Comparison of ENCODE assay signal across 11 cellular contexts in the genomic region with DNA sequence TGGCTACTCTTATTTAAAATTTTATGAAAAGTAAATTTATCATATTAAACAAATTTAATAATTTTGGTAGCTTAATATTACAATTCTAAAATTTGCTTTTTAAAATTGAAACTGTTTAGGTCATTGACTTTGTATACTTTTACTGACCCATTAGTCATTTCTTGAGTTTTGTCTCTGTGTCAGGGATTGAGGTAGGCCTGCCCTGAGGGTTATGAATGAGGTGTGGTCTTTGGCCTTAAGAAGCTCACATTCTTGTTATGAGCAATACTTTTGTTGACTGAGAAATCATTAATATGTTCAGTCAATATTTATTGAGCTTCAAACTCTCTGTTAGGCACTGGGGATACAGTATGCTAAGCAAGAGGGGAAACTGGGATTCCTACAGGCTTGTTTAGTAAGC. TPM values are rescaled to one million over a fixed set of nuclear protein-coding genes. Genes with fewer than 3 reads are reported as not detected.
DNase-seq lines count a peak whose midpoint lies in the region; ATAC-seq and TF ChIP-seq lines count a peak whose summit lies in the region.
"Had no signal": no experiment of that assay in that cellular context is flagged by ENCODE, and none has a peak within 500 bp of the region (broad histone marks: within the 10 kb centered on the region; RNA-seq: fewer than 3 reads in every experiment).

No MANE protein-coding gene starts in this region.

- no peaks in the 10 kb centered on the region for H3K36me3 ChIP-seq in Peyer's patch

- no peak overlapping the region for H3K4me3 Mint-ChIP-seq in activated T-cell treated with anti-CD3 and anti-CD28 coated beads, Interleukin-2, amount 50 U/mL, for 72 hours
- no peak overlapping the region for H3K4me3 Mint-ChIP-seq in stimulated activated memory B cell treated with anti-CD40 and anti-IgM and Interleukin-4, amounts not matched to agents 10 μg/mL and 1 μg/mL and 100 μg/mL, for 72 hours

- peaks cover 24% of the 10 kb centered on the region for H3K4me1 Mint-ChIP-seq in activated T-cell treated with anti-CD3 and anti-CD28 coated beads, Interleukin-2, amount 50 U/mL, for 72 hours (ENCODE audit: low read depth)
- H3K4me1 Mint-ChIP-seq in stimulated activated memory B cell treated with anti-CD40 and anti-IgM and Interleukin-4, amounts not matched to agents 10 μg/mL and 1 μg/mL and 100 μg/mL, for 72 hours = peaks cover 41% of the 10 kb centered on the region

- H3K36me3 Mint-ChIP-seq in activated T-cell treated with anti-CD3 and anti-CD28 coated beads, Interleukin-2, amount 50 U/mL, for 72 hours (ENCODE audit: insufficient read depth in 2 of 2) = no peaks in the 10 kb centered on the region
- peaks cover 5% of the 10 kb centered on the region for H3K36me3 Mint-ChIP-seq in stimulated activated memory B cell treated with anti-CD40 and anti-IgM and Interleukin-4, amounts not matched to agents 10 μg/mL and 1 μg/mL and 100 μg/mL, for 72 hours

- H3K9me3 ChIP-seq in Peyer's patch = no peaks in the 10 kb centered on the region

- H3K27me3 ChIP-seq in Peyer's patch = no peaks in the 10 kb centered on the region

- no peaks in the 10 kb centered on the region for H3K9me3 Mint-ChIP-seq in activated T-cell treated with anti-CD3 and anti-CD28 coated beads, Interleukin-2, amount 50 U/mL, for 72 hours
- no peaks in the 10 kb centered on the region for H3K9me3 Mint-ChIP-seq in stimulated activated memory B cell treated with anti-CD40 and anti-IgM and Interleukin-4, amounts not matched to agents 10 μg/mL and 1 μg/mL and 100 μg/mL, for 72 hours
- H3K9me3 Mint-ChIP-seq: naive B cell had no signal

- DNase-seq in activated T-cell treated with anti-CD3 and anti-CD28 coated beads, Interleukin-2, amount 50 U/mL, for 72 hours = no peak
- DNase-seq in activated T-cell treated with anti-CD3 and anti-CD28 coated beads for 4 hours (no peak), NCI-H1694 treated with DMSO at 0.1 percent for 48 hours (lab: John Stamatoyannopoulos, UW) (no peak), NCI-H146 treated with DMSO at 0.1 percent for 48 hours (lab: John Stamatoyannopoulos, UW; ENCODE audit: unreplicated experiment) (no peak), Peyer's patch (no peak)
- DNase-seq: activated gamma-delta T cell treated with Interleukin-2 at 50 U/mL for 16 hours, naive B cell, NCI-H510A had no signal

- no peak overlapping the region for H3K4me3 ChIP-seq in Peyer's patch

- ATAC-seq in activated T-cell treated with anti-CD3 and anti-CD28 coated beads, Interleukin-2, amount 50 U/mL, for 72 hours (replicated peaks in 1 of 2) = peak in 1 of 2 donors; percentile 24
- ATAC-seq in HG02642 (IDR thresholded peaks at IDR 0.05; ENCODE audit: poor library complexity, unreplicated experiment) (peak; percentile 73), HG03558 (IDR thresholded peaks at IDR 0.05; ENCODE audit: extremely low read depth, unreplicated experiment) (peak; percentile 73)
- no peak for ATAC-seq in stimulated activated memory B cell treated with anti-CD40 and anti-IgM and Interleukin-4, amounts not matched to agents 10 μg/mL and 1 μg/mL and 100 μg/mL, for 72 hours

- H3K27ac ChIP-seq in Peyer's patch = no peak overlapping the region

- TF ChIP-seq CTCF in Peyer's patch (IDR thresholded peaks at IDR 0.05) = no peak

- peaks cover 0 to 5% (median 0%) of the 10 kb centered on the region in 4 donors for H3K4me1 ChIP-seq in Peyer's patch

- H3K27me3 Mint-ChIP-seq in activated T-cell treated with anti-CD3 and anti-CD28 coated beads, Interleukin-2, amount 50 U/mL, for 72 hours (ENCODE audit: low read depth) = no peaks in the 10 kb centered on the region
- no peaks in the 10 kb centered on the region for H3K27me3 Mint-ChIP-seq in stimulated activated memory B cell treated with anti-CD40 and anti-IgM and Interleukin-4, amounts not matched to agents 10 μg/mL and 1 μg/mL and 100 μg/mL, for 72 hours
- H3K27me3 Mint-ChIP-seq: naive B cell had no signal

- peak overlapping the region; percentile 45 for H3K27ac Mint-ChIP-seq in activated T-cell treated with anti-CD3 and anti-CD28 coated beads, Interleukin-2, amount 50 U/mL, for 72 hours
- peak overlapping the region; percentile 31 for H3K27ac Mint-ChIP-seq in stimulated activated memory B cell treated with anti-CD40 and anti-IgM and Interleukin-4, amounts not matched to agents 10 μg/mL and 1 μg/mL and 100 μg/mL, for 72 hours

- TF ChIP-seq POLR2A in Peyer's patch (IDR thresholded peaks at IDR 0.05) = no peak

RNA-seq across cellular contexts. Expression of gene RPA3, which starts 47.0 kb away (rescaled TPM):
- 100 to 1,000 TPM; 101 to 103 TPM for total RNA-seq in activated T-cell treated with anti-CD3 and anti-CD28 coated beads, Interleukin-2, amount 50 U/mL, for 72 hours
- total RNA-seq in Peyer's patch = 10 to 100 TPM; 11.3 to 23.6 (median 19.4) TPM

Comparison
In these comparisons a context has a peak if more than half of its experiments do, and no peak if none do; other contexts are left out.
1. RNA of gene RPA3, which starts 47.0 kb away (total RNA-seq): 101 to 103 TPM in activated T-cell treated with anti-CD3 and anti-CD28 coated beads, Interleukin-2, amount 50 U/mL, for 72 hours; 11.3 to 23.6 TPM in Peyer's patch; every median in the first group is over 4 times any median in the second.